In genomic region chr6:36927114-36927513, GRCh38 we compare ENCODE assay signal across 19 cellular contexts. TPM values are rescaled to one million over a fixed set of nuclear protein-coding genes. Genes with fewer than 3 reads are reported as not detected.
A peak's percentile ranks its signal among the peaks of the same experiment; 100 is the strongest.
DNase-seq lines count a peak whose midpoint lies in the region; ATAC-seq, FAIRE-seq and TF ChIP-seq lines count a peak whose summit lies in the region.
"Had no signal": no experiment of that assay in that cellular context is flagged by ENCODE, and none has a peak within 500 bp of the region (broad histone marks: within the 10 kb centered on the region; RNA-seq: fewer than 3 reads in every experiment).

No MANE protein-coding gene starts in this region.

- no peak for TF ChIP-seq CTCF in heart left ventricle (IDR thresholded peaks at IDR 0.05)
- TF ChIP-seq CTCF in astrocyte (IDR thresholded peaks at IDR 0.05; ENCODE audit: insufficient read depth, low read depth, low read length), result no peak
- no peak for TF ChIP-seq CTCF in nephron (IDR thresholded peaks at IDR 0.05; ENCODE audit: unreplicated experiment in 3 of 3)
- no peak for TF ChIP-seq CTCF in uterus (IDR thresholded peaks at IDR 0.05)

- H3K4me1 ChIP-seq in heart left ventricle (peaks cover 0 to 43% (median 16%) of the 10 kb centered on the region in 12 donors), astrocyte (ENCODE audit: insufficient read depth, low read length) (peaks cover 21% of the 10 kb centered on the region), uterus (no peaks in the 10 kb centered on the region)
- H3K4me1 ChIP-seq: body of pancreas, neural progenitor cell had no signal

- intact Hi-C loops in heart left ventricle (cut with DNase I), result loop anchor here in 1 of 10 donors (5.0 kb wide), 1 partner anchor 40 kb away; no protein-coding TSS in a partner anchor
- intact Hi-C loops in cardiac septum (cut with DNase I), result no loop called here
- intact Hi-C loops in uterus (cut with DNase I; ENCODE audit: low total_unique reads), result no loop called here

- H3K9me3 ChIP-seq in heart left ventricle (no peaks in the 10 kb centered on the region), astrocyte (ENCODE audit: insufficient read depth, low read depth, low read length) (no peaks in the 10 kb centered on the region), uterus (no peaks in the 10 kb centered on the region)
- H3K9me3 ChIP-seq: body of pancreas, SK-N-SH had no signal

- H3K27me3 ChIP-seq in heart left ventricle, result no peaks in the 10 kb centered on the region
- no peaks in the 10 kb centered on the region for H3K27me3 ChIP-seq in astrocyte (ENCODE audit: insufficient read depth, low read length)
- no peaks in the 10 kb centered on the region for H3K27me3 ChIP-seq in uterus
- H3K27me3 ChIP-seq: body of pancreas, neural progenitor cell had no signal

- H3K27ac ChIP-seq in heart left ventricle (peak overlapping the region in 11 of 12 donors; percentile 0 to 76 (median 37)), astrocyte (ENCODE audit: low read depth, low read length) (no peak overlapping the region), uterus (peak overlapping the region; percentile 17 to 49)
- H3K27ac ChIP-seq: body of pancreas, neural progenitor cell had no signal

- H3K9ac ChIP-seq in astrocyte (ENCODE audit: low read length), result no peak overlapping the region
- H3K9ac ChIP-seq: neural progenitor cell, SK-N-SH had no signal

- no peak for TF ChIP-seq POLR2A in heart left ventricle (IDR thresholded peaks at IDR 0.05)
- no peak for TF ChIP-seq POLR2A in uterus (IDR thresholded peaks at IDR 0.05)

- no peak overlapping the region for H3K4me3 Mint-ChIP-seq in astrocyte (ENCODE audit: unreplicated experiment)
- no peak overlapping the region for H3K4me3 Mint-ChIP-seq in nephron
- H3K4me3 Mint-ChIP-seq: neural progenitor cell had no signal

- H3K36me3 ChIP-seq in heart left ventricle (peaks cover 0 to 39% (median 35%) of the 10 kb centered on the region in 9 donors), astrocyte (ENCODE audit: insufficient read depth, low read length) (peaks cover 10% of the 10 kb centered on the region), uterus (no peaks in the 10 kb centered on the region)
- H3K36me3 ChIP-seq: neural progenitor cell had no signal

- H4K20me1 ChIP-seq in astrocyte (ENCODE audit: insufficient read depth, low read length), result no peaks in the 10 kb centered on the region

- H3K9me3 Mint-ChIP-seq in astrocyte (ENCODE audit: unreplicated experiment), result no peaks in the 10 kb centered on the region
- no peaks in the 10 kb centered on the region for H3K9me3 Mint-ChIP-seq in nephron
- H3K9me3 Mint-ChIP-seq: neural progenitor cell had no signal

- peak overlapping the region; percentile 33 for H3K4me2 ChIP-seq in astrocyte (ENCODE audit: low read length)
- H3K4me2 ChIP-seq: neural progenitor cell, SK-N-SH had no signal

- DNase-seq in heart left ventricle, result no peak
- no peak for DNase-seq in cardiac septum (ENCODE audit: low spot score)
- no peak for DNase-seq in astrocyte (ENCODE audit: low read depth)
- no peak for DNase-seq in uterus
- DNase-seq in NCI-H146 (lab: John Stamatoyannopoulos, UW), result no peak
- DNase-seq in HuH-7.5 (ENCODE audit: low spot score), result no peak
- DNase-seq: activated naive CD4-positive, alpha-beta T cell treated with anti-CD3 and anti-CD28 coated beads, Interleukin-2, amount 50 U/mL, for 16 hours; dermis blood vessel endothelial cell; NCI-H748 treated with DMSO at 0.1 percent for 48 hours; SK-N-SH; stimulated activated CD4-positive, alpha-beta T cell treated with anti-CD3 and anti-CD28 coated beads, Interleukin-2, amount 100 ng/mL, for 24 hours; T1000 had no signal

- peak overlapping the region; percentile 15 for H3K27ac Mint-ChIP-seq in astrocyte (ENCODE audit: unreplicated experiment)
- H3K27ac Mint-ChIP-seq in nephron, result peak overlapping the region; percentile 81 to 84 (median 84)
- H3K27ac Mint-ChIP-seq: neural progenitor cell had no signal

- peaks cover 3% of the 10 kb centered on the region for H3K36me3 Mint-ChIP-seq in astrocyte (ENCODE audit: low read depth, unreplicated experiment)
- H3K36me3 Mint-ChIP-seq in nephron (ENCODE audit: low read depth), result peaks cover 6% of the 10 kb centered on the region

- no peak for FAIRE-seq in astrocyte (lab: Jason Lieb, UNC)
- FAIRE-seq: G401.6, GM12891 had no signal

- H3K4me3 ChIP-seq in heart left ventricle (no peak overlapping the region), astrocyte (ENCODE audit: insufficient read depth, low read depth, low read length) (no peak overlapping the region), uterus (no peak overlapping the region)
- H3K4me3 ChIP-seq: body of pancreas, neural progenitor cell had no signal

- ATAC-seq in heart left ventricle (peak in 1 of 4 donors; percentile 34), HG03460 (IDR thresholded peaks at IDR 0.05; ENCODE audit: unreplicated experiment) (no peak)
- ATAC-seq: activated CD4-positive, CD25-positive, alpha-beta regulatory T cell treated with anti-CD3 and anti-CD28 coated beads, Interleukin-2, amount 50 U/mL, for 24 hours had no signal

- no peaks in the 10 kb centered on the region for H3K27me3 Mint-ChIP-seq in astrocyte (ENCODE audit: low read depth, unreplicated experiment)
- H3K27me3 Mint-ChIP-seq in nephron (ENCODE audit: low read depth), result no peaks in the 10 kb centered on the region

- WGBS in heart left ventricle, 4 donors, result 88 to 93% (median 90%) methylated on average over 3 of the region's 3 CpGs

- H3K4me1 Mint-ChIP-seq in astrocyte (ENCODE audit: low read depth, unreplicated experiment) (peaks cover 40% of the 10 kb centered on the region), nephron (peaks cover 69% of the 10 kb centered on the region)

- no peaks in the 10 kb centered on the region for H3K79me2 ChIP-seq in astrocyte (ENCODE audit: insufficient read depth, low read length)

- no peak overlapping the region for H2AFZ ChIP-seq in astrocyte (ENCODE audit: low read depth, low read length)
- H2AFZ ChIP-seq: neural progenitor cell had no signal

RNA-seq across cellular contexts. Expression of gene PI16, which starts 27.4 kb away (rescaled TPM):
- total RNA-seq in heart left ventricle (10 to 100 TPM in 7 of 9 donors, 1 to 10 TPM in 2; 7.5 to 36.2 (median 12.1) TPM), cardiac septum (11.9 TPM), astrocyte (not detected in 2 replicates), uterus (10 to 100 TPM in 1 of 4 donors, 1 to 10 TPM in 3; 1.2 to 32.4 (median 6.7) TPM)
- 10 to 100 TPM in 1 of 2 donors, 1 to 10 TPM in 1; 5.7 to 23.5 TPM for polyA plus RNA-seq in heart left ventricle
- total RNA-seq: dermis blood vessel endothelial cell had no signal

RNA-seq across cellular contexts. Expression of gene C6orf89, which starts 41.4 kb away (rescaled TPM):
- total RNA-seq in heart left ventricle (10 to 100 TPM; 54.2 to 86.2 (median 75.5) TPM), cardiac septum (49.2 TPM), astrocyte (37.8 and 42.3 TPM in 2 replicates), uterus (10 to 100 TPM; 21.3 to 67.9 (median 42.6) TPM)
- polyA plus RNA-seq in heart left ventricle, result 10 to 100 TPM; 34.0 to 55.9 TPM

RNA-seq across cellular contexts. Expression of gene PPIL1, which starts 52.5 kb away (rescaled TPM):
- total RNA-seq in heart left ventricle (10 to 100 TPM; 30.9 to 61.6 (median 42.6) TPM), cardiac septum (24.9 TPM), astrocyte (34.7 and 36.6 TPM in 2 replicates), uterus (10 to 100 TPM; 22.8 to 36.0 (median 27.5) TPM)
- 10 to 100 TPM; 42.6 to 69.3 TPM for polyA plus RNA-seq in heart left ventricle

RNA-seq across cellular contexts. Expression of gene MTCH1, which starts 58.9 kb away (rescaled TPM):
- total RNA-seq in heart left ventricle (100 to 1,000 TPM; 144 to 320 (median 193) TPM), cardiac septum (139 TPM), astrocyte (286 and 311 TPM in 2 replicates), uterus (100 to 1,000 TPM; 111 to 172 (median 146) TPM)
- polyA plus RNA-seq in heart left ventricle, result 100 to 1,000 TPM; 104 to 367 TPM
